ENCODE assay signal across 25 cellular contexts in genomic region chr3:121948641-121949040, GRCh38.
"Had no signal": no experiment of that assay in that cellular context is flagged by ENCODE, and none has a peak within 500 bp of the region (broad histone marks: within the 10 kb centered on the region; RNA-seq: fewer than 3 reads in every experiment).

No MANE protein-coding gene starts in this region.

- H3K4me3 ChIP-seq: neural progenitor cell, ovary, psoas muscle, right lobe of liver, sigmoid colon, stomach, thoracic aorta, thyroid gland, tibial nerve, upper lobe of left lung, uterus had no signal

- H3K27ac ChIP-seq: neural progenitor cell, ovary, parathyroid adenoma, psoas muscle, right lobe of liver, sigmoid colon, stomach, thoracic aorta, thyroid gland, tibial nerve, upper lobe of left lung, uterus had no signal

- H3K79me2 ChIP-seq: parathyroid adenoma had no signal

- DNase-seq: natural killer cell; occipital lobe; ovary; posterior cingulate gyrus; psoas muscle; right cardiac atrium; right lobe of liver; sigmoid colon; small intestine; stimulated activated CD4-positive, alpha-beta T cell treated with anti-CD3 and anti-CD28 coated beads, Interleukin-15, amount 100 ng/mL, for 24 hours; stimulated activated CD4-positive, alpha-beta T cell treated with anti-CD3 and anti-CD28 coated beads, Interleukin-2, amount 100 ng/mL, for 24 hours; stimulated activated CD4-positive, alpha-beta T cell treated with anti-CD3 and anti-CD28 coated beads, Interleukin-2, amount 100 ng/mL, for 48 hours; stimulated activated CD4-positive, alpha-beta T cell treated with anti-CD3 and anti-CD28 coated beads, Interleukin-4, amount 100 ng/mL, for 24 hours; stimulated activated naive B cell treated with anti-CD40 and anti-IgM and Interleukin-4, amounts not matched to agents 10 μg/mL and 1 μg/mL and 100 μg/mL, for 72 hours; stimulated activated naive CD4-positive, alpha-beta T cell treated with Interleukin-2 at 50 U/mL for 16 hours; stomach; thyroid gland; trophoblast cell; upper lobe of left lung; uterus had no signal

- H3K27me3 ChIP-seq: neural progenitor cell, ovary, right lobe of liver, sigmoid colon, stomach, thyroid gland, tibial nerve, upper lobe of left lung, uterus had no signal

- H2AFZ ChIP-seq: neural progenitor cell, parathyroid adenoma had no signal

- FAIRE-seq: small intestine had no signal

- H3K36me3 ChIP-seq: neural progenitor cell, ovary, right lobe of liver, sigmoid colon, stomach, thoracic aorta, thyroid gland, tibial nerve, upper lobe of left lung, uterus had no signal

- H3K9me3 ChIP-seq: ovary, thyroid gland, uterus had no signal

- H3K4me2 ChIP-seq: neural progenitor cell had no signal

- ATAC-seq: natural killer cell; psoas muscle; right cardiac atrium; right lobe of liver; stimulated activated effector memory CD8-positive, alpha-beta T cell treated with anti-CD3 and anti-CD28 coated beads, Interleukin-12 subunit alpha, Interleukin-12 subunit beta, amount 100 ng/mL, for 72 hours; stimulated activated naive B cell treated with anti-CD40 and anti-IgM and Interleukin-4, amounts not matched to agents 10 μg/mL and 1 μg/mL and 100 μg/mL, for 72 hours had no signal

- H3K9ac ChIP-seq: neural progenitor cell, parathyroid adenoma had no signal

- H3K4me1 ChIP-seq: neural progenitor cell, parathyroid adenoma, psoas muscle, right lobe of liver, sigmoid colon, stomach, thyroid gland, tibial nerve, uterus had no signal
